Comparison of ENCODE assay signal across 10 cellular contexts in genomic region chr11:1595994-1596575, GRCh38. TPM values are rescaled to one million over a fixed set of nuclear protein-coding genes. Genes with fewer than 3 reads are reported as not detected.
"Had no signal": no experiment of that assay in that cellular context is flagged by ENCODE, and none has a peak within 500 bp of the region (broad histone marks: within the 10 kb centered on the region; RNA-seq: fewer than 3 reads in every experiment).

No MANE protein-coding gene starts in this region.

RNA-seq across cellular contexts. Expression of gene KRTAP5-2, which starts 2.0 kb away (rescaled TPM):
- total RNA-seq: activated T-helper 17 cell treated with anti-CD3 and anti-CD28 coated beads, Interleukin-2, amount 50 U/mL, for 72 hours; aorta; breast epithelium; left lung; mammary epithelial cell; mononuclear cell; naive thymus-derived CD8-positive, alpha-beta T cell; urinary bladder had no signal
- polyA plus RNA-seq: aorta; esophagus; mammary epithelial cell; naive thymus-derived CD8-positive, alpha-beta T cell; urinary bladder had no signal

RNA-seq across cellular contexts. Expression of gene KRTAP5-1, which starts 11.0 kb away (rescaled TPM):
- total RNA-seq: activated T-helper 17 cell treated with anti-CD3 and anti-CD28 coated beads, Interleukin-2, amount 50 U/mL, for 72 hours; aorta; breast epithelium; left lung; mammary epithelial cell; mononuclear cell; naive thymus-derived CD8-positive, alpha-beta T cell; urinary bladder had no signal
- polyA plus RNA-seq: aorta; esophagus; mammary epithelial cell; naive thymus-derived CD8-positive, alpha-beta T cell; thymus; urinary bladder had no signal

RNA-seq across cellular contexts. Expression of gene KRTAP5-3, which starts 12.2 kb away (rescaled TPM):
- total RNA-seq: activated T-helper 17 cell treated with anti-CD3 and anti-CD28 coated beads, Interleukin-2, amount 50 U/mL, for 72 hours; aorta; breast epithelium; left lung; mammary epithelial cell; mononuclear cell; naive thymus-derived CD8-positive, alpha-beta T cell; urinary bladder had no signal
- polyA plus RNA-seq: aorta; esophagus; mammary epithelial cell; naive thymus-derived CD8-positive, alpha-beta T cell; urinary bladder had no signal

RNA-seq across cellular contexts. Expression of gene KRTAP5-4, which starts 25.9 kb away (rescaled TPM):
- total RNA-seq: activated T-helper 17 cell treated with anti-CD3 and anti-CD28 coated beads, Interleukin-2, amount 50 U/mL, for 72 hours; aorta; breast epithelium; left lung; mammary epithelial cell; mononuclear cell; naive thymus-derived CD8-positive, alpha-beta T cell; urinary bladder had no signal
- polyA plus RNA-seq: aorta; esophagus; mammary epithelial cell; naive thymus-derived CD8-positive, alpha-beta T cell; thymus; urinary bladder had no signal
